1 cellular context compared by ENCODE assay signal in the genomic region with DNA sequence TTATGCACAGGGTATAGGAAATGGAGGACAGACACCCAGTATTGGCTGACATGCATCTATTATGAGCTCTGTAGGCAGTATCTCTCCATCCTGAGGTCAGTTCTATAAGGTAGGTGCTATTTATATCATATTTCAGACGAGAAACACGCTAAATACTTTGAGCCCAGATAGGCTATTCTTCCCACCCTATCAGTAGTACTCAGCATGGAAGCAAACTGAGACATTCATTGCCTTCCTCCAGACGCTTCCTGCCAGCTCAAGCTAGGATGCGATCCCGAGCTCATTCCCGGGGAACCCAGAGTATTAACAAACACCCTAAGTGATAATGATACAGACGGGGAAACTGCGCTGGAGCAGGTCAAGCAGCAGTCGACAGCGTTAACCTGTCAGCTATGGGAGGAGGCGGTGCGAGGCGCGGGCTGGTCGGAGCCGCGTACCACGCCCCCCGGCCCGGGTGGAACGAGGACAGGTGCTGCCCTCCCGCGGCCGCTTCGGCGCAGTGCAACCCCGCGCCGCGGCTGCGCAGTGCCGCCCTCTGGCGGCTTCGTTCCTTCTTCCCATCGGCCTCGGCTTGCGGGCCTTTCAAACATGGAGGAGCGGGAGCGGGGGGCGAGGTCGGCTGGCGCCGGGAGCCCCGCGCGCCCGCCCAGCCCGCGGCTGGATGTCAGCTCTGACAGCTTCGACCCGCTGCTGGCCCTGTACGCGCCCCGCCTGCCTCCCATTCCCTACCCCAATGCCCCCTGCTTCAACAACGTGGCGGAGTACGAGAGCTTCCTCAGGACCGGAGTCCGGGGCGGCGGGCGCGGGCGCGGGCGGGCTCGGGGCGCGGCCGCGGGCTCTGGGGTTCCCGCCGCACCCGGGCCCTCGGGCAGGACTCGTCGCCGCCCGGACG.
TF ChIP-seq lines count a peak whose summit lies in the region.

A gene (plus strand): TSS at position 550 of the 892 bp plus-strand sequence. CDS start 39 bp downstream, at position 589.

TF ChIP-seq in HepG2, 621 proteins besides CTCF, POLR2A, EP300 and RAD21 (continued from another document):
- TF ChIP-seq, protein P1, sequence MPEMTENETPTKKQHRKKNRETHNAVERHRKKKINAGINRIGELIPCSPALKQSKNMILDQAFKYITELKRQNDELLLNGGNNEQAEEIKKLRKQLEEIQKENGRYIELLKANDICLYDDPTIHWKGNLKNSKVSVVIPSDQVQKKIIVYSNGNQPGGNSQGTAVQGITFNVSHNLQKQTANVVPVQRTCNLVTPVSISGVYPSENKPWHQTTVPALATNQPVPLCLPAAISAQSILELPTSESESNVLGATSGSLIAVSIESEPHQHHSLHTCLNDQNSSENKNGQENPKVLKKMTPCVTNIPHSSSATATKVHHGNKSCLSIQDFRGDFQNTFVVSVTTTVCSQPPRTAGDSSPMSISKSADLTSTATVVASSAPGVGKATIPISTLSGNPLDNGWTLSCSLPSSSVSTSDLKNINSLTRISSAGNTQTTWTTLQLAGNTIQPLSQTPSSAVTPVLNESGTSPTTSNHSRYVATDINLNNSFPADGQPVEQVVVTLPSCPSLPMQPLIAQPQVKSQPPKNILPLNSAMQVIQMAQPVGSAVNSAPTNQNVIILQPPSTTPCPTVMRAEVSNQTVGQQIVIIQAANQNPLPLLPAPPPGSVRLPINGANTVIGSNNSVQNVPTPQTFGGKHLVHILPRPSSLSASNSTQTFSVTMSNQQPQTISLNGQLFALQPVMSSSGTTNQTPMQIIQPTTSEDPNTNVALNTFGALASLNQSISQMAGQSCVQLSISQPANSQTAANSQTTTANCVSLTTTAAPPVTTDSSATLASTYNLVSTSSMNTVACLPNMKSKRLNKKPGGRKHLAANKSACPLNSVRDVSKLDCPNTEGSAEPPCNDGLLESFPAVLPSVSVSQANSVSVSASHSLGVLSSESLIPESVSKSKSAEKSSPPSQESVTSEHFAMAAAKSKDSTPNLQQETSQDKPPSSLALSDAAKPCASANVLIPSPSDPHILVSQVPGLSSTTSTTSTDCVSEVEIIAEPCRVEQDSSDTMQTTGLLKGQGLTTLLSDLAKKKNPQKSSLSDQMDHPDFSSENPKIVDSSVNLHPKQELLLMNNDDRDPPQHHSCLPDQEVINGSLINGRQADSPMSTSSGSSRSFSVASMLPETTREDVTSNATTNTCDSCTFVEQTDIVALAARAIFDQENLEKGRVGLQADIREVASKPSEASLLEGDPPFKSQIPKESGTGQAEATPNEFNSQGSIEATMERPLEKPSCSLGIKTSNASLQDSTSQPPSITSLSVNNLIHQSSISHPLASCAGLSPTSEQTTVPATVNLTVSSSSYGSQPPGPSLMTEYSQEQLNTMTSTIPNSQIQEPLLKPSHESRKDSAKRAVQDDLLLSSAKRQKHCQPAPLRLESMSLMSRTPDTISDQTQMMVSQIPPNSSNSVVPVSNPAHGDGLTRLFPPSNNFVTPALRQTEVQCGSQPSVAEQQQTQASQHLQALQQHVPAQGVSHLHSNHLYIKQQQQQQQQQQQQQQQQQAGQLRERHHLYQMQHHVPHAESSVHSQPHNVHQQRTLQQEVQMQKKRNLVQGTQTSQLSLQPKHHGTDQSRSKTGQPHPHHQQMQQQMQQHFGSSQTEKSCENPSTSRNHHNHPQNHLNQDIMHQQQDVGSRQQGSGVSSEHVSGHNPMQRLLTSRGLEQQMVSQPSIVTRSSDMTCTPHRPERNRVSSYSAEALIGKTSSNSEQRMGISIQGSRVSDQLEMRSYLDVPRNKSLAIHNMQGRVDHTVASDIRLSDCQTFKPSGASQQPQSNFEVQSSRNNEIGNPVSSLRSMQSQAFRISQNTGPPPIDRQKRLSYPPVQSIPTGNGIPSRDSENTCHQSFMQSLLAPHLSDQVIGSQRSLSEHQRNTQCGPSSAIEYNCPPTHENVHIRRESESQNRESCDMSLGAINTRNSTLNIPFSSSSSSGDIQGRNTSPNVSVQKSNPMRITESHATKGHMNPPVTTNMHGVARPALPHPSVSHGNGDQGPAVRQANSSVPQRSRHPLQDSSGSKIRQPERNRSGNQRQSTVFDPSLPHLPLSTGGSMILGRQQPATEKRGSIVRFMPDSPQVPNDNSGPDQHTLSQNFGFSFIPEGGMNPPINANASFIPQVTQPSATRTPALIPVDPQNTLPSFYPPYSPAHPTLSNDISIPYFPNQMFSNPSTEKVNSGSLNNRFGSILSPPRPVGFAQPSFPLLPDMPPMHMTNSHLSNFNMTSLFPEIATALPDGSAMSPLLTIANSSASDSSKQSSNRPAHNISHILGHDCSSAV (CRISPR knock-in tag; IDR thresholded peaks at IDR 0.05; ENCODE audit: borderline replicate concordance): no peak
- 0 out of 2 replicates have a peak, but pooled peaks have one; percentile 61 for TF ChIP-seq MEIS1 (CRISPR knock-in tag; IDR thresholded peaks at IDR 0.05; ENCODE audit: borderline replicate concordance)
- no peak for TF ChIP-seq ZNF432 (CRISPR knock-in tag; IDR thresholded peaks at IDR 0.05; ENCODE audit: borderline replicate concordance)
- no peak for TF ChIP-seq PHB2 (IDR thresholded peaks at IDR 0.05; ENCODE audit: partially characterized antibody)
- TF ChIP-seq ELF3 (CRISPR knock-in tag; IDR thresholded peaks at IDR 0.05): peak; percentile 61
- TF ChIP-seq ZNF614 (CRISPR knock-in tag; IDR thresholded peaks at IDR 0.05; ENCODE audit: borderline replicate concordance): peak; percentile 85; the same call in 1 of the 2 replicates
- no peak; the same call in 1 of the 2 replicates for TF ChIP-seq ZMAT3 (CRISPR knock-in tag; conservative IDR thresholded peaks at IDR 0.05)
- TF ChIP-seq, protein P2, sequence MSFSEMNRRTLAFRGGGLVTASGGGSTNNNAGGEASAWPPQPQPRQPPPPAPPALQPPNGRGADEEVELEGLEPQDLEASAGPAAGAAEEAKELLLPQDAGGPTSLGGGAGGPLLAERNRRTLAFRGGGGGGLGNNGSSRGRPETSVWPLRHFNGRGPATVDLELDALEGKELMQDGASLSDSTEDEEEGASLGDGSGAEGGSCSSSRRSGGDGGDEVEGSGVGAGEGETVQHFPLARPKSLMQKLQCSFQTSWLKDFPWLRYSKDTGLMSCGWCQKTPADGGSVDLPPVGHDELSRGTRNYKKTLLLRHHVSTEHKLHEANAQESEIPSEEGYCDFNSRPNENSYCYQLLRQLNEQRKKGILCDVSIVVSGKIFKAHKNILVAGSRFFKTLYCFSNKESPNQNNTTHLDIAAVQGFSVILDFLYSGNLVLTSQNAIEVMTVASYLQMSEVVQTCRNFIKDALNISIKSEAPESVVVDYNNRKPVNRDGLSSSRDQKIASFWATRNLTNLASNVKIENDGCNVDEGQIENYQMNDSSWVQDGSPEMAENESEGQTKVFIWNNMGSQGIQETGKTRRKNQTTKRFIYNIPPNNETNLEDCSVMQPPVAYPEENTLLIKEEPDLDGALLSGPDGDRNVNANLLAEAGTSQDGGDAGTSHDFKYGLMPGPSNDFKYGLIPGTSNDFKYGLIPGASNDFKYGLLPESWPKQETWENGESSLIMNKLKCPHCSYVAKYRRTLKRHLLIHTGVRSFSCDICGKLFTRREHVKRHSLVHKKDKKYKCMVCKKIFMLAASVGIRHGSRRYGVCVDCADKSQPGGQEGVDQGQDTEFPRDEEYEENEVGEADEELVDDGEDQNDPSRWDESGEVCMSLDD (CRISPR knock-in tag; IDR thresholded peaks at IDR 0.05; ENCODE audit: borderline replicate concordance): peak; percentile 28; the same call in 1 of the 2 replicates
